In genomic region chr15:34721802-34722795, GRCh38 we compare ENCODE assay signal across 8 cellular contexts. TPM values are rescaled to one million over a fixed set of nuclear protein-coding genes. Genes with fewer than 3 reads are reported as not detected.
DNase-seq lines count a peak whose midpoint lies in the region; ATAC-seq and TF ChIP-seq lines count a peak whose summit lies in the region.

No MANE protein-coding gene starts in this region.

- H3K27ac Mint-ChIP-seq in stimulated activated effector memory CD8-positive, alpha-beta T cell treated with anti-CD3 and anti-CD28 coated beads, Interleukin-12 subunit alpha, Interleukin-12 subunit beta, amount 100 ng/mL, for 72 hours: no peak overlapping the region

- H3K4me1 Mint-ChIP-seq in stimulated activated effector memory CD8-positive, alpha-beta T cell treated with anti-CD3 and anti-CD28 coated beads, Interleukin-12 subunit alpha, Interleukin-12 subunit beta, amount 100 ng/mL, for 72 hours: no peaks in the 10 kb centered on the region

- no peaks in the 10 kb centered on the region for H3K9me3 ChIP-seq in body of pancreas

- no peak overlapping the region for H3K27ac ChIP-seq in body of pancreas

- ATAC-seq in body of pancreas: peak; percentile 59
- peak; percentile 24 for ATAC-seq in stimulated activated effector memory CD8-positive, alpha-beta T cell treated with anti-CD3 and anti-CD28 coated beads, Interleukin-12 subunit alpha, Interleukin-12 subunit beta, amount 100 ng/mL, for 72 hours
- ATAC-seq in GM18511 (IDR thresholded peaks at IDR 0.05; ENCODE audit: unreplicated experiment): no peak
- ATAC-seq in GM21737 (IDR thresholded peaks at IDR 0.05; ENCODE audit: unreplicated experiment): no peak

- H3K27me3 ChIP-seq in body of pancreas: peaks cover 0 to 6% of the 10 kb centered on the region in 2 donors

- peak; percentile 87 for DNase-seq in AG08395 (ENCODE audit: low spot score)
- peak; percentile 51 for DNase-seq in NCI-H1105 (lab: John Stamatoyannopoulos, UW)
- peak in 3 of 4 donors; percentile 31 to 57 (median 35) for DNase-seq in body of pancreas
- DNase-seq in iPS-NIHi11 (ENCODE audit: low spot score): peak; percentile 71
- no peak for DNase-seq in stimulated activated effector memory CD8-positive, alpha-beta T cell treated with anti-CD3 and anti-CD28 coated beads, Interleukin-12 subunit alpha, Interleukin-12 subunit beta, amount 100 ng/mL, for 72 hours (ENCODE audit: low spot score in 2 of 2)
- DNase-seq in activated CD4-positive, alpha-beta T cell treated with anti-CD3 and anti-CD28 coated beads for 1 hour: no peak

- intact Hi-C loops in body of pancreas (cut with DNase I): no loop called here

- H3K9me3 Mint-ChIP-seq in stimulated activated effector memory CD8-positive, alpha-beta T cell treated with anti-CD3 and anti-CD28 coated beads, Interleukin-12 subunit alpha, Interleukin-12 subunit beta, amount 100 ng/mL, for 72 hours: no peaks in the 10 kb centered on the region

- 10 to 26% methylated on average over 16 to 30 of the region's 34 CpGs for WGBS in body of pancreas, 2 donors

- H3K4me3 Mint-ChIP-seq in stimulated activated effector memory CD8-positive, alpha-beta T cell treated with anti-CD3 and anti-CD28 coated beads, Interleukin-12 subunit alpha, Interleukin-12 subunit beta, amount 100 ng/mL, for 72 hours: no peak overlapping the region

- H3K36me3 ChIP-seq in body of pancreas (replicated peaks in 1 of 2; ENCODE audit: insufficient read depth in 1 of 2, low read depth in 2 of 2): no peaks in the 10 kb centered on the region

- no peak for TF ChIP-seq CTCF in body of pancreas (IDR thresholded peaks at IDR 0.05)

- TF ChIP-seq POLR2A in body of pancreas (IDR thresholded peaks at IDR 0.05): no peak

- no peaks in the 10 kb centered on the region for H3K36me3 Mint-ChIP-seq in stimulated activated effector memory CD8-positive, alpha-beta T cell treated with anti-CD3 and anti-CD28 coated beads, Interleukin-12 subunit alpha, Interleukin-12 subunit beta, amount 100 ng/mL, for 72 hours

- H3K4me1 ChIP-seq in body of pancreas: peaks cover 8% of the 10 kb centered on the region

- no peak overlapping the region for H3K4me3 ChIP-seq in body of pancreas

RNA-seq across cellular contexts. Expression of gene GJD2, which starts 32.7 kb away (rescaled TPM):
- total RNA-seq in body of pancreas: 1 to 10 TPM; 2.3 to 4.0 TPM

Comparison
In these comparisons a context has a peak if more than half of its experiments do, and no peak if none do; other contexts are left out.
1. DNase-seq: peak in AG08395 (single experiment), NCI-H1105 (single experiment), body of pancreas (3 of 4) and iPS-NIHi11 (single experiment); none in stimulated activated effector memory CD8-positive, alpha-beta T cell treated with anti-CD3 and anti-CD28 coated beads, Interleukin-12 subunit alpha, Interleukin-12 subunit beta, amount 100 ng/mL, for 72 hours (0 of 2) and activated CD4-positive, alpha-beta T cell treated with anti-CD3 and anti-CD28 coated beads for 1 hour (single experiment).
2. ATAC-seq: peak in body of pancreas (single experiment) and stimulated activated effector memory CD8-positive, alpha-beta T cell treated with anti-CD3 and anti-CD28 coated beads, Interleukin-12 subunit alpha, Interleukin-12 subunit beta, amount 100 ng/mL, for 72 hours (single experiment); none in GM18511 (single experiment) and GM21737 (single experiment).